Comparison of ENCODE assay signal across 9 cellular contexts in genomic region chr5:68315679-68316271, GRCh38.
DNase-seq lines count a peak whose midpoint lies in the region; ATAC-seq and TF ChIP-seq lines count a peak whose summit lies in the region.
"Had no signal": no experiment of that assay in that cellular context is flagged by ENCODE, and none has a peak within 500 bp of the region (broad histone marks: within the 10 kb centered on the region; RNA-seq: fewer than 3 reads in every experiment).

No MANE protein-coding gene starts in this region.

- peak; percentile 23 for DNase-seq in activated T-cell treated with anti-CD3 and anti-CD28 coated beads, Interleukin-2, amount 50 U/mL, for 1 hour
- DNase-seq in stimulated activated CD4-positive, alpha-beta T cell treated with anti-CD3 and anti-CD28 coated beads, Interleukin-2, amount 100 ng/mL, for 4 hours (ENCODE audit: low read depth), result peak; percentile 11
- DNase-seq in GOT3 (lab: John Stamatoyannopoulos, UW), result no peak
- DNase-seq in SIG-M5 treated with dmso at 0.1 percent for 504 hours (lab: John Stamatoyannopoulos, UW; ENCODE audit: unreplicated experiment), result no peak
- no peak for DNase-seq in ascending aorta (ENCODE audit: low spot score in 2 of 2)
- DNase-seq in omental fat pad (ENCODE audit: low spot score), result no peak
- DNase-seq: right cardiac atrium had no signal

- H3K36me3 ChIP-seq in ascending aorta, result no peaks in the 10 kb centered on the region

- ATAC-seq in GM19438 (IDR thresholded peaks at IDR 0.05; ENCODE audit: low read depth, unreplicated experiment) (peak; percentile 96), HG03139 (IDR thresholded peaks at IDR 0.05; ENCODE audit: unreplicated experiment) (peak; percentile 88), omental fat pad (ENCODE audit: low FRiP score) (no peak)

- TF ChIP-seq CTCF in ascending aorta (IDR thresholded peaks at IDR 0.05) (no peak), omental fat pad (IDR thresholded peaks at IDR 0.05) (no peak)

- no peak overlapping the region for H3K4me3 ChIP-seq in ascending aorta

- H3K27ac ChIP-seq in ascending aorta, result no peak overlapping the region

- H3K4me1 ChIP-seq in ascending aorta, result no peaks in the 10 kb centered on the region

- H3K27me3 ChIP-seq in ascending aorta, result no peaks in the 10 kb centered on the region

- no peaks in the 10 kb centered on the region for H3K9me3 ChIP-seq in ascending aorta

- intact Hi-C loops in ascending aorta (cut with DNase I), result no loop called here

Comparison
In these comparisons a context has a peak if more than half of its experiments do, and no peak if none do; other contexts are left out.
1. DNase-seq: peak in activated T-cell treated with anti-CD3 and anti-CD28 coated beads, Interleukin-2, amount 50 U/mL, for 1 hour (single experiment) and stimulated activated CD4-positive, alpha-beta T cell treated with anti-CD3 and anti-CD28 coated beads, Interleukin-2, amount 100 ng/mL, for 4 hours (single experiment); none in GOT3 (single experiment), SIG-M5 treated with dmso at 0.1 percent for 504 hours (single experiment), ascending aorta (0 of 2) and omental fat pad (single experiment).